In the genomic region with DNA sequence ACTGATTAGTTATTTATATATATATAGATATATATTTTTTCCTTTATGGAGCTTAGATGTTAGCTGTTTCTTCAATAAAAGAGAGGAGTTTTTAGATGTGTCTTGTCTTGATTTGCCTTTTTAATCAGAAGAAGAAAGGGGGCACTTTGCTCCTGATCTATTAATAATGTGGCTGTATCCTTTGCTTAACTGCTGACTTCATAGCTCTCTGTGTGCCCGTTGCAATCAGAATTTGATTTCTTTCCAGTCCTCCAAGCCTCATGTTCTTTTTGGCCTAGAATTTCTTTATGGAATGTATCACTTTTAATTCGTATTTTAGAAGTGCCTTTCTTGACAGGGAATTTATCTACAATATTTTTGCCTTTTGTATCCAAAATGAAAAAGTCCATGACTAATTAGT, we compare ENCODE assay signal across 21 cellular contexts.
"Had no signal": no experiment of that assay in that cellular context is flagged by ENCODE, and none has a peak within 500 bp of the region (broad histone marks: within the 10 kb centered on the region; RNA-seq: fewer than 3 reads in every experiment).

No MANE protein-coding gene starts in this region.

- H3K27me3 ChIP-seq: body of pancreas, esophagus muscularis mucosa, left lung, neural progenitor cell, sigmoid colon, thyroid gland had no signal

- H3K27ac ChIP-seq: body of pancreas, left lung, neural progenitor cell, thyroid gland had no signal

- H3K4me3 ChIP-seq: body of pancreas, esophagus muscularis mucosa, left lung, neural progenitor cell, prostate gland, sigmoid colon, thyroid gland had no signal

- H3K9me3 ChIP-seq: body of pancreas, esophagus muscularis mucosa, prostate gland, thyroid gland had no signal

- H3K4me1 ChIP-seq: body of pancreas, left lung, prostate gland had no signal

- DNase-seq: activated B cell treated with CpG ODN at 0.5 μM for 24 hours; activated CD4-positive, alpha-beta memory T cell treated with anti-CD3 and anti-CD28 coated beads, Interleukin-2, amount 10 ng/mL, durations not matched to agents 7 days and 5 days; activated CD4-positive, alpha-beta T cell treated with anti-CD3 and anti-CD28 coated beads for 4 hours; activated CD8-positive, alpha-beta memory T cell treated with anti-CD3 and anti-CD28 coated beads, Interleukin-2, amount 10 ng/mL, durations not matched to agents 7 days and 5 days; activated naive CD4-positive, alpha-beta T cell; activated naive CD8-positive, alpha-beta T cell treated with anti-CD3 and anti-CD28 coated beads for 36 hours; activated T-cell treated with anti-CD3 and anti-CD28 coated beads, Interleukin-2, amount 50 U/mL, for 1 hour; amygdala; body of pancreas; effector memory CD4-positive, alpha-beta T cell; foreskin fibroblast; left lung; naive B cell; sigmoid colon; stimulated activated CD4-positive, alpha-beta T cell treated with anti-CD3 and anti-CD28 coated beads, Interleukin-4, amount 100 ng/mL, for 24 hours; thyroid gland had no signal

- ATAC-seq: activated CD8-positive, alpha-beta memory T cell treated with anti-CD3 and anti-CD28 coated beads, Interleukin-2, amount 10 ng/mL, durations not matched to agents 7 days and 5 days; activated T-helper 17 cell treated with anti-CD3 and anti-CD28 coated beads, Interleukin-2, amount 50 U/mL, for 72 hours; body of pancreas; left lung; stimulated activated memory B cell treated with anti-CD40 and anti-IgM and Interleukin-4, amounts not matched to agents 10 μg/mL and 1 μg/mL and 100 μg/mL, for 72 hours had no signal

- H3K36me3 ChIP-seq: left lung, neural progenitor cell, prostate gland, thyroid gland had no signal
